23 cellular contexts compared by ENCODE assay signal in genomic region chr22:20775342-20775895, GRCh38. TPM values are rescaled to one million over a fixed set of nuclear protein-coding genes. Genes with fewer than 3 reads are reported as not detected.
DNase-seq lines count a peak whose midpoint lies in the region; ATAC-seq and TF ChIP-seq lines count a peak whose summit lies in the region.
"Had no signal": no experiment of that assay in that cellular context is flagged by ENCODE, and none has a peak within 500 bp of the region (broad histone marks: within the 10 kb centered on the region; RNA-seq: fewer than 3 reads in every experiment).

No MANE protein-coding gene starts in this region.

- H3K27ac Mint-ChIP-seq in chondrocyte (ENCODE audit: unreplicated experiment) = peak overlapping the region; percentile 4

- peaks cover 13% of the 10 kb centered on the region for H3K36me3 Mint-ChIP-seq in chondrocyte (ENCODE audit: low read depth)

- peaks cover 44% of the 10 kb centered on the region for H3K4me1 ChIP-seq in cardiac muscle cell (ENCODE audit: low read depth)
- H3K4me1 ChIP-seq in heart left ventricle = peaks cover 0 to 24% (median 0%) of the 10 kb centered on the region in 12 donors
- peaks cover 0 to 57% (median 26%) of the 10 kb centered on the region in 4 donors for H3K4me1 ChIP-seq in right lobe of liver
- no peaks in the 10 kb centered on the region for H3K4me1 ChIP-seq in uterus

- TF ChIP-seq CTCF in cardiac muscle cell (IDR thresholded peaks at IDR 0.05; ENCODE audit: low read depth, low read length) = no peak
- TF ChIP-seq CTCF in heart left ventricle (IDR thresholded peaks at IDR 0.05) = no peak
- no peak for TF ChIP-seq CTCF in chondrocyte (IDR thresholded peaks at IDR 0.05)
- TF ChIP-seq CTCF in right lobe of liver (IDR thresholded peaks at IDR 0.05) = no peak
- no peak for TF ChIP-seq CTCF in uterus (IDR thresholded peaks at IDR 0.05)

- H3K4me3 ChIP-seq in cardiac muscle cell = no peak overlapping the region
- no peak overlapping the region for H3K4me3 ChIP-seq in heart left ventricle
- peak overlapping the region; percentile 28 to 71 (median 43) for H3K4me3 ChIP-seq in right lobe of liver
- H3K4me3 ChIP-seq in uterus = no peak overlapping the region

- H3K27me3 ChIP-seq in cardiac muscle cell (no peaks in the 10 kb centered on the region), heart left ventricle (no peaks in the 10 kb centered on the region), right lobe of liver (no peaks in the 10 kb centered on the region), uterus (no peaks in the 10 kb centered on the region)

- 53 to 59% (median 56%) methylated on average over 4 of the region's 4 CpGs for WGBS in heart left ventricle, 4 donors
- WGBS in right lobe of liver (ENCODE audit: insufficient coverage, low coverage, low lambda C conversion rate, missing lambda C conversion rate) = 29% methylated on average over 4 of the region's 4 CpGs

- H3K27ac ChIP-seq in cardiac muscle cell (peak overlapping the region; percentile 24), heart left ventricle (peak overlapping the region in 1 of 12 donors; percentile 32), right lobe of liver (peak overlapping the region; percentile 69 to 94 (median 77)), uterus (peak overlapping the region; percentile 33 to 84)
- H3K27ac ChIP-seq: 22Rv1 had no signal

- H3K9me3 Mint-ChIP-seq in chondrocyte (ENCODE audit: low read depth) = no peaks in the 10 kb centered on the region

- intact Hi-C loops in heart left ventricle (cut with DNase I) = no loop called here
- intact Hi-C loops in right lobe of liver (cut with DNase I) = no loop called here
- intact Hi-C loops in uterus (cut with DNase I; ENCODE audit: low total_unique reads) = no loop called here

- no peaks in the 10 kb centered on the region for H3K36me3 ChIP-seq in cardiac muscle cell
- peaks cover 0 to 47% (median 19%) of the 10 kb centered on the region in 9 donors for H3K36me3 ChIP-seq in heart left ventricle
- H3K36me3 ChIP-seq in right lobe of liver = peaks cover 0 to 17% (median 0%) of the 10 kb centered on the region in 4 donors
- no peaks in the 10 kb centered on the region for H3K36me3 ChIP-seq in uterus

- H3K27me3 Mint-ChIP-seq in chondrocyte (ENCODE audit: low read depth) = no peaks in the 10 kb centered on the region

- H3K4me1 Mint-ChIP-seq in chondrocyte (ENCODE audit: low read depth) = peaks cover 9% of the 10 kb centered on the region
- H3K4me1 Mint-ChIP-seq: CD14-positive monocyte had no signal

- TF ChIP-seq POLR2A in heart left ventricle (IDR thresholded peaks at IDR 0.05) = no peak
- no peak for TF ChIP-seq POLR2A in right lobe of liver (IDR thresholded peaks at IDR 0.05)
- TF ChIP-seq POLR2A in uterus (IDR thresholded peaks at IDR 0.05) = no peak

- H3K9me3 ChIP-seq in cardiac muscle cell (ENCODE audit: low read depth) (no peaks in the 10 kb centered on the region), heart left ventricle (no peaks in the 10 kb centered on the region), right lobe of liver (no peaks in the 10 kb centered on the region), uterus (no peaks in the 10 kb centered on the region)

- ATAC-seq in heart left ventricle = no peak
- ATAC-seq in right lobe of liver = no peak
- ATAC-seq: HCT116, Right ventricle myocardium inferior had no signal

- DNase-seq in cardiac muscle cell (ENCODE audit: low read depth in 1 of 2, low spot score in 1 of 2) (no peak), heart left ventricle (no peak), chondrocyte (ENCODE audit: low spot score) (no peak), right lobe of liver (no peak), uterus (no peak), OCI-M1 (lab: John Stamatoyannopoulos, UW) (no peak)
- DNase-seq in activated effector memory CD4-positive, alpha-beta T cell treated with Interleukin-2 at 50 U/mL for 16 hours = no peak
- DNase-seq in stimulated activated CD4-positive, alpha-beta T cell treated with anti-CD3 and anti-CD28 coated beads, Interleukin-12 subunit alpha, Interleukin-12 subunit beta, amount 100 ng/mL, for 4 hours = no peak
- DNase-seq: AML-193, EL, GF-D8, IMR-90, NCI-H1105, NCI-H1694, NCI-H2081, NCI-H2171 treated with DMSO at 0.1 percent for 48 hours, NCI-H524 treated with DMSO at 0.1 percent for 48 hours had no signal

- no peak overlapping the region for H3K4me3 Mint-ChIP-seq in chondrocyte (ENCODE audit: unreplicated experiment)
- H3K4me3 Mint-ChIP-seq: CD14-positive monocyte had no signal

RNA-seq across cellular contexts. Expression of gene SERPIND1, which starts 1.5 kb away (rescaled TPM):
- total RNA-seq in cardiac muscle cell (0.88 and 1.3 TPM in 2 replicates), heart left ventricle (under 1 TPM in 4 of 9 donors, not detected in 5; 0.09 to 0.44 (median 0.18) TPM), chondrocyte (not detected in 3 replicates), right lobe of liver (100 to 1,000 TPM in 4 of 6 experiments, 10 to 100 TPM in 2; 49.7 to 615 (median 331) TPM), uterus (1 to 10 TPM in 2 of 4 donors, not detected in 2; 1.0 to 4.5 TPM)
- polyA plus RNA-seq in cardiac muscle cell (0.94 and 4.8 TPM in 2 replicates), heart left ventricle (under 1 TPM; 0.04 to 0.15 TPM)
- total RNA-seq: H1, IMR-90, OCI-LY7, Right ventricle myocardium inferior had no signal
- polyA plus RNA-seq: CD14-positive monocyte, H1 had no signal

Comparison
In these comparisons a context has a peak if more than half of its experiments do, and no peak if none do; other contexts are left out.
1. H3K4me3 ChIP-seq: peak in right lobe of liver (3 of 3); none in cardiac muscle cell (single experiment), heart left ventricle (0 of 12) and uterus (0 of 2).
2. RNA of gene SERPIND1, which starts 1.5 kb away (total RNA-seq): 49.7 to 615 TPM in right lobe of liver; 0.88 to 1.3 TPM in cardiac muscle cell, 1.0 to 4.5 TPM in uterus, 0.09 to 0.44 TPM in heart left ventricle and not detected in chondrocyte; every median in the first group is over 4 times any median in the second.